Comparison of ENCODE assay signal across 8 cellular contexts in the genomic region with DNA sequence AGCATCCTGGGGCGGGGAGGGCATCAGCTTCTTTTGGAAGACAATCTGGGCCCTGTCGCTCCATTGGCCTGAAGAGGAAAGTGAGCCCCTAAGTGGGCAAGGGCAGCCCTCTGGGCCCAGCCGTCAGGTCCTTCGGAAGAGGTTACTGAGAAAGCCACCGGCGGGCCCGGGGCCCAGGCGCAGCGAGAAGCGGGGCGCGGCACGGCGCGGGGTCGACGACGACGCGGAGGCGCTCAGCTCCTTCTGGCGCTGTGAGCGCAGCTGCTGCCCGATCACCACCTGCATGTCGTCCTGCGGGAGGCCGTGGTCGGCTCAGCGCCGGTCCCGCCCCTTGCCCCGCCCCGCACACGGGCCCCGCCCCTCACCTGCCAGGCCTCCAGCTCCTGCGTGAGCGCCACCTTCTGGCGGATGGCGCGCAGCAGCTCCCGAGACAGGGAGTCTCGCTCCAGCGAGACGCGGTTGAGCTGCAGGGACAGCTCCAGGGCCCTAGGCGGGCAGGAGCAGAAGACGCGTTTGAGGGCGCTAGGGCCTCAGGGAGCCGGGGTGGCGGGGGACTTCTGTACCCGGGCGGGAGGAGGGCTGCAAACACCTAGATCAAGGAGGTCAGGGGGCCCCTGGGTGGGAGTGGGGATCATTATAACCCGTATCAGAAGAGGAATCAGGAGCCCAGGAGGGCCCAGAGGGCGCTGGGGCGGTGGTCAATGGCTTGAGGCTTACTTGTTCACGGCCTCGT. TPM values are rescaled to one million over a fixed set of nuclear protein-coding genes. Genes with fewer than 3 reads are reported as not detected.
DNase-seq lines count a peak whose midpoint lies in the region; ATAC-seq, FAIRE-seq and TF ChIP-seq lines count a peak whose summit lies in the region.

No MANE protein-coding gene starts in this region.

- peaks cover 28% of the 10 kb centered on the region for H3K4me1 Mint-ChIP-seq in activated T-helper 2 cell treated with anti-CD3 and anti-CD28 coated beads, Interferon-gamma antibody, Interleukin-2, Interleukin-4, amounts not matched to agents 10 μg/mL and 5 μg/mL and 100 μg/mL, durations not matched to agents 14 hours and 24 hours and 36 hours (ENCODE audit: low read depth)

- H2AFZ ChIP-seq in osteoblast (ENCODE audit: low read length), result no peak overlapping the region

- peaks cover 23% of the 10 kb centered on the region for H4K20me1 ChIP-seq in osteoblast (ENCODE audit: insufficient read depth, low read length)

- H3K27ac ChIP-seq in osteoblast (ENCODE audit: low read depth, low read length), result no peak overlapping the region
- no peak overlapping the region for H3K27ac ChIP-seq in tibial artery

- H3K27me3 Mint-ChIP-seq in activated T-helper 2 cell treated with anti-CD3 and anti-CD28 coated beads, Interferon-gamma antibody, Interleukin-2, Interleukin-4, amounts not matched to agents 10 μg/mL and 5 μg/mL and 100 μg/mL, durations not matched to agents 14 hours and 24 hours and 36 hours (ENCODE audit: low read depth), result peaks cover 16% of the 10 kb centered on the region

- H3K4me2 ChIP-seq in osteoblast (ENCODE audit: insufficient read depth, low read length), result no peak overlapping the region

- H3K9me3 Mint-ChIP-seq in activated T-helper 2 cell treated with anti-CD3 and anti-CD28 coated beads, Interferon-gamma antibody, Interleukin-2, Interleukin-4, amounts not matched to agents 10 μg/mL and 5 μg/mL and 100 μg/mL, durations not matched to agents 14 hours and 24 hours and 36 hours, result no peaks in the 10 kb centered on the region

- H3K27me3 ChIP-seq in osteoblast (ENCODE audit: insufficient read depth, low read length) (peaks cover 27% of the 10 kb centered on the region), tibial artery (peaks cover 0 to 38% of the 10 kb centered on the region in 2 donors)

- peak overlapping the region; percentile 66 for H3K4me3 Mint-ChIP-seq in activated T-helper 2 cell treated with anti-CD3 and anti-CD28 coated beads, Interferon-gamma antibody, Interleukin-2, Interleukin-4, amounts not matched to agents 10 μg/mL and 5 μg/mL and 100 μg/mL, durations not matched to agents 14 hours and 24 hours and 36 hours (ENCODE audit: low read depth)

- H3K36me3 ChIP-seq in osteoblast (ENCODE audit: insufficient read depth, low read length), result peaks cover 10% of the 10 kb centered on the region
- H3K36me3 ChIP-seq in tibial artery, result peaks cover 0 to 21% (median 16%) of the 10 kb centered on the region in 3 donors

- in situ Hi-C loops in KBM-7 (cut with MboI; ENCODE audit: low pct_unique_long_range_greater_than_20kb, low sequenced_read_pairs), result no loop called here

- no peak for FAIRE-seq in RCC 7860 (lab: Jason Lieb, UNC)

- H3K27ac Mint-ChIP-seq in activated T-helper 2 cell treated with anti-CD3 and anti-CD28 coated beads, Interferon-gamma antibody, Interleukin-2, Interleukin-4, amounts not matched to agents 10 μg/mL and 5 μg/mL and 100 μg/mL, durations not matched to agents 14 hours and 24 hours and 36 hours, result no peak overlapping the region

- peaks cover 28% of the 10 kb centered on the region for H3K36me3 Mint-ChIP-seq in activated T-helper 2 cell treated with anti-CD3 and anti-CD28 coated beads, Interferon-gamma antibody, Interleukin-2, Interleukin-4, amounts not matched to agents 10 μg/mL and 5 μg/mL and 100 μg/mL, durations not matched to agents 14 hours and 24 hours and 36 hours (ENCODE audit: low read depth)

- no peak overlapping the region for H3K4me3 ChIP-seq in foreskin fibroblast (ENCODE audit: low read depth in 1 of 2, low read length in 2 of 2)
- H3K4me3 ChIP-seq in osteoblast (ENCODE audit: insufficient read depth, low read length), result no peak overlapping the region
- no peak overlapping the region for H3K4me3 ChIP-seq in tibial artery

- H3K4me1 ChIP-seq in osteoblast (ENCODE audit: insufficient read depth, low read length) (peaks cover 7% of the 10 kb centered on the region), tibial artery (peaks cover 0 to 40% (median 30%) of the 10 kb centered on the region in 4 donors)

- ATAC-seq in GM18858 (IDR thresholded peaks at IDR 0.05; ENCODE audit: unreplicated experiment), result no peak

- intact Hi-C loops in activated T-helper 2 cell treated with anti-CD3 and anti-CD28 coated beads, Interferon-gamma antibody, Interleukin-2, Interleukin-4, amounts not matched to agents 10 μg/mL and 5 μg/mL and 100 μg/mL, durations not matched to agents 14 hours and 24 hours and 36 hours (cut with micrococcal nuclease), result loop anchor here (10.0 kb wide), 1 partner anchor 97 kb away; no protein-coding TSS in a partner anchor
- intact Hi-C loops in tibial artery (cut with DNase I; ENCODE audit: low total_unique reads), result loop anchor here (2.0 kb wide), 1 partner anchor 25 kb away; no protein-coding TSS in a partner anchor

- TF ChIP-seq CTCF in foreskin fibroblast (IDR thresholded peaks at IDR 0.05; ENCODE audit: low read depth, low read length) (peak; percentile 59), osteoblast (IDR thresholded peaks at IDR 0.05; ENCODE audit: extremely low read depth, low read depth, low read length) (peak; percentile 46), tibial artery (IDR thresholded peaks at IDR 0.05) (peak; percentile 37 to 66)

- DNase-seq in GF-D8 (lab: John Stamatoyannopoulos, UW) (peak; percentile 30), KBM-7 (peak; percentile 81), RCC 7860 (ENCODE audit: low spot score) (peak; percentile 61), foreskin fibroblast (peak; percentile 59 to 85), osteoblast (ENCODE audit: insufficient read length, low spot score, missing footprints) (peak; percentile 96), tibial artery (peak; percentile 58 to 78)
- peak; percentile 79 for DNase-seq in activated T-helper 2 cell treated with anti-CD3 and anti-CD28 coated beads, Interferon-gamma antibody, Interleukin-2, Interleukin-4, amounts not matched to agents 10 μg/mL and 5 μg/mL and 100 μg/mL, durations not matched to agents 14 hours and 24 hours and 36 hours (ENCODE audit: low spot score)

- H3K9me3 ChIP-seq in osteoblast (ENCODE audit: low read depth, low read length), result no peaks in the 10 kb centered on the region
- no peaks in the 10 kb centered on the region for H3K9me3 ChIP-seq in tibial artery

- H3K79me2 ChIP-seq in osteoblast (ENCODE audit: insufficient read depth, low read length), result no peaks in the 10 kb centered on the region

RNA-seq across cellular contexts. Expression of gene THOC6, which starts 4.3 kb away (rescaled TPM):
- total RNA-seq in activated T-helper 2 cell treated with anti-CD3 and anti-CD28 coated beads, Interferon-gamma antibody, Interleukin-2, Interleukin-4, amounts not matched to agents 10 μg/mL and 5 μg/mL and 100 μg/mL, durations not matched to agents 14 hours and 24 hours and 36 hours, result 59.0 and 59.1 TPM in 2 replicates
- 21.8 and 23.5 TPM in 2 replicates for total RNA-seq in osteoblast

RNA-seq across cellular contexts. Expression of gene HCFC1R1, which starts 4.4 kb away (rescaled TPM):
- total RNA-seq in activated T-helper 2 cell treated with anti-CD3 and anti-CD28 coated beads, Interferon-gamma antibody, Interleukin-2, Interleukin-4, amounts not matched to agents 10 μg/mL and 5 μg/mL and 100 μg/mL, durations not matched to agents 14 hours and 24 hours and 36 hours, result 29.9 and 30.3 TPM in 2 replicates
- total RNA-seq in osteoblast, result 20.3 and 21.2 TPM in 2 replicates

RNA-seq across cellular contexts. Expression of gene TNFRSF12A, which starts 8.0 kb away (rescaled TPM):
- total RNA-seq in activated T-helper 2 cell treated with anti-CD3 and anti-CD28 coated beads, Interferon-gamma antibody, Interleukin-2, Interleukin-4, amounts not matched to agents 10 μg/mL and 5 μg/mL and 100 μg/mL, durations not matched to agents 14 hours and 24 hours and 36 hours, result 9.6 and 11.6 TPM in 2 replicates
- total RNA-seq in osteoblast, result 143 and 159 TPM in 2 replicates

RNA-seq across cellular contexts. Expression of gene BICDL2, which starts 8.6 kb away (rescaled TPM):
- 0.71 and 0.84 TPM in 2 replicates for total RNA-seq in activated T-helper 2 cell treated with anti-CD3 and anti-CD28 coated beads, Interferon-gamma antibody, Interleukin-2, Interleukin-4, amounts not matched to agents 10 μg/mL and 5 μg/mL and 100 μg/mL, durations not matched to agents 14 hours and 24 hours and 36 hours
- total RNA-seq in osteoblast, result 0.29 TPM in 1 of 2 replicates, not detected in the other

RNA-seq across cellular contexts. Expression of gene CLDN6, which starts 10.2 kb away (rescaled TPM):
- total RNA-seq in activated T-helper 2 cell treated with anti-CD3 and anti-CD28 coated beads, Interferon-gamma antibody, Interleukin-2, Interleukin-4, amounts not matched to agents 10 μg/mL and 5 μg/mL and 100 μg/mL, durations not matched to agents 14 hours and 24 hours and 36 hours, result not detected in 2 replicates
- total RNA-seq in osteoblast, result under 0.01 TPM in 1 of 2 replicates, not detected in the other

Comparison
In these comparisons a context has a peak if more than half of its experiments do, and no peak if none do; other contexts are left out.
1. DNase-seq: peak in every context shown above with its lines; median percentile 96 in osteoblast; 81 in KBM-7; 79 in activated T-helper 2 cell treated with anti-CD3 and anti-CD28 coated beads, Interferon-gamma antibody, Interleukin-2, Interleukin-4, amounts not matched to agents 10 μg/mL and 5 μg/mL and 100 μg/mL, durations not matched to agents 14 hours and 24 hours and 36 hours; 72 in foreskin fibroblast; 68 in tibial artery; 61 in RCC 7860; 30 in GF-D8.
2. RNA of gene TNFRSF12A, which starts 8.0 kb away (total RNA-seq): 143 to 159 TPM in osteoblast; 9.6 to 11.6 TPM in activated T-helper 2 cell treated with anti-CD3 and anti-CD28 coated beads, Interferon-gamma antibody, Interleukin-2, Interleukin-4, amounts not matched to agents 10 μg/mL and 5 μg/mL and 100 μg/mL, durations not matched to agents 14 hours and 24 hours and 36 hours; every median in the first group is over 10 times any median in the second.
3. Peak in every context shown above with its lines, with median percentiles within 50 percentile points of each other: CTCF ChIP-seq.